Comparison of ENCODE assay signal across 1 cellular context in the genomic region with DNA sequence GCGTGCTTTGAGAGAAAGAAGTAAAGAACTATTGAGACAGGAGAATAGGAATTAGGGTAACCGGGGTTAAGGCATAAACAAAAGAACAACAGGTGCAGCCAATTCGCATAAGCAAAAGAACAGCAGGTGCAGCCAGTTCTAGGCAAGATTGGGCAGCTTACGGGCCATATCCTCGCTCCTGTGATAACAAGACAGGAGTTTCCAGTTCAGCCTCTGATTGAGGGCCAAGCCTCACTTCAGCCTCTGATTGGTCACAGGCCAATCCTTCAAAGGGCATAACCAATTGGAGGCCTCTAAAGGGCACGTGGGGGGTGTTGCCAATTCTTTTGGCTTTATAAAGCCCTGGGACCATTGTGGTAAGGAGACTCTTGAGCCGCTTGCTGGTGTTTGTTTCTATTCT.
TF ChIP-seq lines count a peak whose summit lies in the region.

No MANE protein-coding gene starts in this region.

TF ChIP-seq in HCT116, 20 proteins besides CTCF, POLR2A, EP300 and RAD21 (continued from another document):
- TF ChIP-seq, protein P1, sequence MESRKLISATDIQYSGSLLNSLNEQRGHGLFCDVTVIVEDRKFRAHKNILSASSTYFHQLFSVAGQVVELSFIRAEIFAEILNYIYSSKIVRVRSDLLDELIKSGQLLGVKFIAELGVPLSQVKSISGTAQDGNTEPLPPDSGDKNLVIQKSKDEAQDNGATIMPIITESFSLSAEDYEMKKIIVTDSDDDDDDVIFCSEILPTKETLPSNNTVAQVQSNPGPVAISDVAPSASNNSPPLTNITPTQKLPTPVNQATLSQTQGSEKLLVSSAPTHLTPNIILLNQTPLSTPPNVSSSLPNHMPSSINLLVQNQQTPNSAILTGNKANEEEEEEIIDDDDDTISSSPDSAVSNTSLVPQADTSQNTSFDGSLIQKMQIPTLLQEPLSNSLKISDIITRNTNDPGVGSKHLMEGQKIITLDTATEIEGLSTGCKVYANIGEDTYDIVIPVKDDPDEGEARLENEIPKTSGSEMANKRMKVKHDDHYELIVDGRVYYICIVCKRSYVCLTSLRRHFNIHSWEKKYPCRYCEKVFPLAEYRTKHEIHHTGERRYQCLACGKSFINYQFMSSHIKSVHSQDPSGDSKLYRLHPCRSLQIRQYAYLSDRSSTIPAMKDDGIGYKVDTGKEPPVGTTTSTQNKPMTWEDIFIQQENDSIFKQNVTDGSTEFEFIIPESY (IDR thresholded peaks at IDR 0.05; ENCODE audit: extremely low read depth, insufficient replicate concordance, low read length), result no peak
- no peak for TF ChIP-seq SP1 (IDR thresholded peaks at IDR 0.05; ENCODE audit: low read depth)
